ENCODE assay signal across 1 cellular context in genomic region chr1:52368383-52369172, GRCh38.
TF ChIP-seq lines count a peak whose summit lies in the region.

No MANE protein-coding gene starts in this region.

TF ChIP-seq in endothelial cell of umbilical vein, 7 proteins besides CTCF, POLR2A, EP300 and RAD21 (continued from another document):
- TF ChIP-seq, protein P1, sequence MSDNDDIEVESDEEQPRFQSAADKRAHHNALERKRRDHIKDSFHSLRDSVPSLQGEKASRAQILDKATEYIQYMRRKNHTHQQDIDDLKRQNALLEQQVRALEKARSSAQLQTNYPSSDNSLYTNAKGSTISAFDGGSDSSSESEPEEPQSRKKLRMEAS (IDR thresholded peaks at IDR 0.05; ENCODE audit: insufficient read depth, insufficient read length), result no peak
- TF ChIP-seq POLR2AphosphoS5 (IDR thresholded peaks at IDR 0.05; ENCODE audit: insufficient read depth, low read depth, low read length), result no peak
- no peak for TF ChIP-seq JUN (IDR thresholded peaks at IDR 0.05; ENCODE audit: borderline replicate concordance, insufficient read depth, insufficient read length, low read depth)
